Comparison of ENCODE assay signal across 1 cellular context in genomic region chr16:6692874-6693273, GRCh38.
A peak's percentile ranks its signal among the peaks of the same experiment; 100 is the strongest.
TF ChIP-seq lines count a peak whose summit lies in the region.

No MANE protein-coding gene starts in this region.

TF ChIP-seq in HEK293, 187 proteins besides CTCF, POLR2A, EP300 and RAD21 (continued from another document):
- TF ChIP-seq TSHZ1 (tag by site-specific recombination; IDR thresholded peaks at IDR 0.05; ENCODE audit: borderline replicate concordance) (no peak), ZNF302 (tag by site-specific recombination; IDR thresholded peaks at IDR 0.05; ENCODE audit: low read depth) (no peak), ZNF366 (tag by site-specific recombination; conservative IDR thresholded peaks at IDR 0.05) (no peak), ZNF513 (tag by site-specific recombination; IDR thresholded peaks at IDR 0.05) (peak; percentile 67), ZNF664 (tag by site-specific recombination; IDR thresholded peaks at IDR 0.05) (no peak), ZFHX2 (tag by site-specific recombination; conservative IDR thresholded peaks at IDR 0.05) (no peak), ZBTB26 (tag by site-specific recombination; optimal IDR thresholded peaks at IDR 0.05) (peak; percentile 10), ZNF670 (tag by site-specific recombination; IDR thresholded peaks at IDR 0.05; ENCODE audit: low read depth) (no peak), ZNF514 (tag by site-specific recombination; IDR thresholded peaks at IDR 0.05) (no peak), ZNF585B (tag by site-specific recombination; IDR thresholded peaks at IDR 0.05) (no peak), ZNF398 (tag by site-specific recombination; IDR thresholded peaks at IDR 0.05) (no peak)
